24 cellular contexts compared by ENCODE assay signal in the genomic region with DNA sequence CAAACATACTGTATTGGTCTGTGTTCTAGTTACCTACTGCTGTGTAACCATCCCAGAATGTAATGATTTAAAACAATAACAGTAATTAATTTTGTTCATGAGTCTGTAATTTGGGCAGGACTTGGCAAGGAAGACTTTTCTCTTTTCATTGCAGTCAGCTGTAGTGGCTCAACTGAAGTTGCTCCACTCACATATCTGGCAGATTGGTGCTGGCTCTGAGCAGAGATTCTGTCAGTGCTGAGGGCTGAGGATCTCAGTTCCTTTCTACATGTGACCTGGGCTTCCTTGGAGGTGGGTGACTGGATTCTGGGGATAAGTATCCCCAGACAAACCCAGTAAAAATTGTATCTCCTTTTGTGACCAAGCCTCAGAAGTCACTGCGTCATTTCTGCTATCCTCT.
"Had no signal": no experiment of that assay in that cellular context is flagged by ENCODE, and none has a peak within 500 bp of the region (broad histone marks: within the 10 kb centered on the region; RNA-seq: fewer than 3 reads in every experiment).

No MANE protein-coding gene starts in this region.

- DNase-seq: activated CD4-positive, alpha-beta T cell treated with anti-CD3 and anti-CD28 coated beads, Interleukin-2, amount 10 ng/mL, durations not matched to agents 24 days and 14 days; activated CD4-positive, CD25-positive, alpha-beta regulatory T cell; activated CD8-positive, alpha-beta memory T cell treated with anti-CD3 and anti-CD28 coated beads, Interleukin-2, amount 50 U/mL, for 4 hours; activated effector memory CD4-positive, alpha-beta T cell treated with Interleukin-2 at 50 U/mL for 16 hours; activated naive CD4-positive, alpha-beta T cell treated with anti-CD3 and anti-CD28 coated beads, Interleukin-2, amount 50 U/mL, for 16 hours; activated T-cell treated with anti-CD3 and anti-CD28 coated beads, Interleukin-2, amount 50 U/mL, for 4 hours; adrenal gland; effector CD4-positive, alpha-beta T cell; foreskin fibroblast; hypothalamus; islet precursor cell; left colon; spleen; stimulated activated naive B cell treated with anti-CD40 and anti-IgM and Interleukin-4, amounts not matched to agents 10 μg/mL and 1 μg/mL and 100 μg/mL, for 72 hours; T-cell; T-helper 9 cell; thyroid gland had no signal

- H2AFZ ChIP-seq: parathyroid adenoma had no signal

- H3K4me1 ChIP-seq: adrenal gland, breast epithelium, parathyroid adenoma had no signal

- H3K4me3 Mint-ChIP-seq: activated CD4-positive, alpha-beta T cell treated with anti-CD3 and anti-CD28 coated beads, Interleukin-2, amount 10 ng/mL, durations not matched to agents 24 days and 14 days; activated T-cell treated with anti-CD3 and anti-CD28 coated beads, Interleukin-2, amount 50 U/mL, for 4 hours; natural killer cell treated with Interleukin-12 subunit alpha and Interleukin-12 subunit beta and Interleukin-15 and Interleukin-18, amount 100 ng/mL, for 72 hours; stimulated activated naive B cell treated with anti-CD40 and anti-IgM and Interleukin-4, amounts not matched to agents 10 μg/mL and 1 μg/mL and 100 μg/mL, for 72 hours; T-cell had no signal

- H3K9ac ChIP-seq: parathyroid adenoma had no signal

- H3K27ac Mint-ChIP-seq: activated CD4-positive, alpha-beta T cell treated with anti-CD3 and anti-CD28 coated beads, Interleukin-2, amount 10 ng/mL, durations not matched to agents 24 days and 14 days; natural killer cell treated with Interleukin-12 subunit alpha and Interleukin-12 subunit beta and Interleukin-15 and Interleukin-18, amount 100 ng/mL, for 72 hours; stimulated activated naive B cell treated with anti-CD40 and anti-IgM and Interleukin-4, amounts not matched to agents 10 μg/mL and 1 μg/mL and 100 μg/mL, for 72 hours had no signal

- H3K27me3 Mint-ChIP-seq: activated CD4-positive, alpha-beta T cell treated with anti-CD3 and anti-CD28 coated beads, Interleukin-2, amount 10 ng/mL, durations not matched to agents 24 days and 14 days; natural killer cell treated with Interleukin-12 subunit alpha and Interleukin-12 subunit beta and Interleukin-15 and Interleukin-18, amount 100 ng/mL, for 72 hours; stimulated activated naive B cell treated with anti-CD40 and anti-IgM and Interleukin-4, amounts not matched to agents 10 μg/mL and 1 μg/mL and 100 μg/mL, for 72 hours; T-cell had no signal

- H3K9me3 ChIP-seq: thyroid gland had no signal

- ATAC-seq: activated T-cell treated with anti-CD3 and anti-CD28 coated beads, Interleukin-2, amount 50 U/mL, for 4 hours; esophagus mucosa; left colon; natural killer cell treated with Interleukin-12 subunit alpha and Interleukin-12 subunit beta and Interleukin-15 and Interleukin-18, amount 100 ng/mL, for 72 hours; stimulated activated naive B cell treated with anti-CD40 and anti-IgM and Interleukin-4, amounts not matched to agents 10 μg/mL and 1 μg/mL and 100 μg/mL, for 72 hours; T-cell had no signal

- H3K27ac ChIP-seq: adrenal gland, breast epithelium, neutrophil, parathyroid adenoma, spleen, thyroid gland had no signal

- H3K36me3 ChIP-seq: adrenal gland, breast epithelium, neutrophil, thyroid gland had no signal

- H3K27me3 ChIP-seq: adrenal gland, breast epithelium, neutrophil, spleen, thyroid gland had no signal

- H3K9me3 Mint-ChIP-seq: natural killer cell treated with Interleukin-12 subunit alpha and Interleukin-12 subunit beta and Interleukin-15 and Interleukin-18, amount 100 ng/mL, for 72 hours had no signal

- H3K4me3 ChIP-seq: adrenal gland, breast epithelium, lung, spleen, thyroid gland had no signal

- FAIRE-seq: astrocyte had no signal
